Comparison of ENCODE assay signal across 23 cellular contexts in the genomic region with DNA sequence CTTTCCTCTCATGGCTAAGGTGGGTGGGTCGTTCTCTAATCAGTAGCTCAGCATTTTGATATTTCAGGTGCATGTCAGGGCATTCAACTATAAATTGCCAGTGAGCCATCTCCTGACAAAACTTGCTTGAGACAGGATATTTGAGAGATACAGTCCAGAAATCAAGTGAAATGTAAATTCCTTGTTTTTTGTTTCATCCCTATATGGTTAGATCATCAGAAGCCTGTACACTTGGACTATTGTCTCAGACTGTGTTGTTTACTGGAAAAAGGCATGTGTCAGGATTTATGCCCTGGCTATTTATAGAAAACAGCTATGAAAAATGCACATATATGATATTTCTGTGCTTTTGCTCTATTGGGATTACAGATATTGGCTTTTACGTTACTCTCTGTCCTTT. TPM values are rescaled to one million over a fixed set of nuclear protein-coding genes. Genes with fewer than 3 reads are reported as not detected.
"Had no signal": no experiment of that assay in that cellular context is flagged by ENCODE, and none has a peak within 500 bp of the region (broad histone marks: within the 10 kb centered on the region; RNA-seq: fewer than 3 reads in every experiment).

No MANE protein-coding gene starts in this region.

- DNase-seq: Kasumi-1, MM.1S, NCI-H1092 treated with DMSO at 0.1 percent for 48 hours, NCI-H1436, NCI-H187, NCI-H2029, NCI-H2081 treated with DMSO at 0.1 percent for 48 hours, NCI-H2171, NCI-H226, NCI-H446, NCI-H510A, NCI-H524 treated with DMSO at 0.1 percent for 48 hours, NCI-H69, NCI-H774, Right ventricle myocardium superior, RPMI8226, SIG-M5 had no signal

- H3K4me1 Mint-ChIP-seq: IgD-negative memory B cell had no signal

- H3K9ac ChIP-seq: KMS-11 had no signal

- H3K27me3 Mint-ChIP-seq: IgD-negative memory B cell had no signal

- ATAC-seq: K562, SK-N-SH treated with all-trans-retinoic acid at 6 μM for 48 hours had no signal

- H3K4me2 ChIP-seq: KMS-11 had no signal

- H3K4me3 ChIP-seq: K562 had no signal

- H3K4me3 Mint-ChIP-seq: IgD-negative memory B cell had no signal

- H3K27ac Mint-ChIP-seq: IgD-negative memory B cell had no signal

- H3K9me3 Mint-ChIP-seq: IgD-negative memory B cell had no signal

- H3K27ac ChIP-seq: HL-60, KMS-11 had no signal

RNA-seq across cellular contexts. Expression of a gene that starts 44.1 kb away (rescaled TPM):
- total RNA-seq: K562, Right ventricle myocardium superior, SK-MEL-5 had no signal
- polyA plus RNA-seq: IgD-negative memory B cell, K562 had no signal
